ENCODE assay signal across 20 cellular contexts in genomic region chr2:113276216-113276905, GRCh38. TPM values are rescaled to one million over a fixed set of nuclear protein-coding genes. Genes with fewer than 3 reads are reported as not detected.
DNase-seq lines count a peak whose midpoint lies in the region; ATAC-seq, FAIRE-seq and TF ChIP-seq lines count a peak whose summit lies in the region.
"Had no signal": no experiment of that assay in that cellular context is flagged by ENCODE, and none has a peak within 500 bp of the region (broad histone marks: within the 10 kb centered on the region; RNA-seq: fewer than 3 reads in every experiment).

No MANE protein-coding gene starts in this region.

- FAIRE-seq in RCC 7860 (lab: Jason Lieb, UNC), result no peak
- FAIRE-seq: A549, K562 had no signal

- no peak overlapping the region for H3K4me2 ChIP-seq in osteoblast (ENCODE audit: insufficient read depth, low read length)
- H3K4me2 ChIP-seq: A549 had no signal

- H3K9ac ChIP-seq in iPS-15b (ENCODE audit: low read depth, low read length), result no peak overlapping the region

- no peak overlapping the region for H2AFZ ChIP-seq in osteoblast (ENCODE audit: low read length)

- no peaks in the 10 kb centered on the region for H3K9me3 ChIP-seq in iPS-15b (ENCODE audit: control insufficient read depth, insufficient read depth, low read length)
- no peaks in the 10 kb centered on the region for H3K9me3 ChIP-seq in osteoblast (ENCODE audit: low read depth, low read length)
- H3K9me3 ChIP-seq: A549, esophagus muscularis mucosa, upper lobe of right lung had no signal

- no peaks in the 10 kb centered on the region for H3K36me3 ChIP-seq in iPS-15b (ENCODE audit: control insufficient read depth, insufficient read depth, low read length)
- H3K36me3 ChIP-seq in osteoblast (ENCODE audit: insufficient read depth, low read length), result no peaks in the 10 kb centered on the region
- H3K36me3 ChIP-seq: upper lobe of right lung had no signal

- no peaks in the 10 kb centered on the region for H4K20me1 ChIP-seq in osteoblast (ENCODE audit: insufficient read depth, low read length)

- no peak for ATAC-seq in HG02885 (IDR thresholded peaks at IDR 0.05; ENCODE audit: poor library complexity, unreplicated experiment)
- ATAC-seq in HG03432 (IDR thresholded peaks at IDR 0.05; ENCODE audit: unreplicated experiment), result no peak
- no peak for ATAC-seq in GM18861 (IDR thresholded peaks at IDR 0.05; ENCODE audit: unreplicated experiment)
- ATAC-seq: A549, K562, upper lobe of right lung had no signal

- H3K4me3 ChIP-seq in iPS-15b (ENCODE audit: low read depth, low read length) (peak overlapping the region; percentile 59), osteoblast (ENCODE audit: insufficient read depth, low read length) (no peak overlapping the region)
- H3K4me3 ChIP-seq: A549, K562, upper lobe of right lung had no signal

- no peak for TF ChIP-seq CTCF in osteoblast (IDR thresholded peaks at IDR 0.05; ENCODE audit: extremely low read depth, low read depth, low read length)

- H3K27ac ChIP-seq in osteoblast (ENCODE audit: low read depth, low read length), result no peak overlapping the region
- H3K27ac ChIP-seq: esophagus muscularis mucosa, upper lobe of right lung had no signal

- H3K79me2 ChIP-seq in osteoblast (ENCODE audit: insufficient read depth, low read length), result no peaks in the 10 kb centered on the region

- H3K4me1 ChIP-seq in iPS-15b (ENCODE audit: control insufficient read depth, insufficient read depth, low read length) (peaks cover 4% of the 10 kb centered on the region), osteoblast (ENCODE audit: insufficient read depth, low read length) (no peaks in the 10 kb centered on the region)

- DNase-seq in activated effector memory CD4-positive, alpha-beta T cell treated with anti-CD3 and anti-CD28 coated beads, Interleukin-2, amount 50 U/mL, for 16 hours, result peak; percentile 3
- no peak for DNase-seq in activated effector memory CD4-positive, alpha-beta T cell treated with Interleukin-2 at 50 U/mL for 16 hours
- DNase-seq in RCC 7860 (ENCODE audit: low spot score), result peak; percentile 15
- DNase-seq in osteoblast (ENCODE audit: insufficient read length, low spot score, missing footprints), result peak; percentile 74
- DNase-seq: activated CD4-positive, alpha-beta T cell treated with anti-CD3 and anti-CD28 coated beads, Interleukin-2, amount 50 U/mL, for 4 hours; CD4-positive, CD25-positive, alpha-beta regulatory T cell; DMS53; MV-4-11; NCI-H1930; NCI-H446 treated with DMSO at 0.1 percent for 48 hours; nucleus accumbens; stimulated activated naive CD4-positive, alpha-beta T cell treated with Interleukin-2 at 50 U/mL for 16 hours; upper lobe of right lung had no signal

- H3K27me3 ChIP-seq in iPS-15b (ENCODE audit: control insufficient read depth, insufficient read depth, low read length), result peaks cover 100% of the 10 kb centered on the region
- peaks cover 74% of the 10 kb centered on the region for H3K27me3 ChIP-seq in osteoblast (ENCODE audit: insufficient read depth, low read length)

RNA-seq across cellular contexts. Expression of gene PAX8, which starts 2.4 kb away (rescaled TPM):
- total RNA-seq in osteoblast, result 1.8 and 2.9 TPM in 2 replicates
